Comparison of ENCODE assay signal across 19 cellular contexts in genomic region chr4:68736813-68737212, GRCh38.
"Had no signal": no experiment of that assay in that cellular context is flagged by ENCODE, and none has a peak within 500 bp of the region (broad histone marks: within the 10 kb centered on the region; RNA-seq: fewer than 3 reads in every experiment).

No MANE protein-coding gene starts in this region.

- H3K36me3 Mint-ChIP-seq: naive B cell, type B pancreatic cell had no signal

- H3K36me3 ChIP-seq: heart left ventricle, left ventricle myocardium inferior, neutrophil, sigmoid colon, suprapubic skin, thyroid gland had no signal

- DNase-seq: effector CD4-positive, alpha-beta T cell; endodermal cell; erythroblast; foreskin melanocyte; heart left ventricle; hypothalamus; left ventricle myocardium inferior; mesenchymal stem cell; naive B cell; sigmoid colon; small intestine; stimulated activated CD4-positive, alpha-beta T cell treated with anti-CD3 and anti-CD28 coated beads, Interleukin-12 subunit alpha, Interleukin-12 subunit beta, amount 100 ng/mL, for 4 hours; stimulated activated naive CD4-positive, alpha-beta T cell treated with Interleukin-2 at 50 U/mL for 16 hours; thyroid gland had no signal

- H3K27me3 ChIP-seq: heart left ventricle, neutrophil, sigmoid colon, suprapubic skin, thyroid gland had no signal

- H3K4me1 Mint-ChIP-seq: naive B cell had no signal

- H3K27ac ChIP-seq: coronary artery, heart left ventricle, left ventricle myocardium inferior, neutrophil, sigmoid colon, suprapubic skin, thyroid gland had no signal

- H3K9me3 ChIP-seq: neutrophil, sigmoid colon, suprapubic skin, thyroid gland had no signal

- H3K27ac Mint-ChIP-seq: type B pancreatic cell had no signal

- H3K4me3 Mint-ChIP-seq: endodermal cell, naive B cell, type B pancreatic cell had no signal

- H3K4me1 ChIP-seq: heart left ventricle, left ventricle myocardium inferior, sigmoid colon, suprapubic skin, thyroid gland had no signal

- H3K4me3 ChIP-seq: coronary artery, heart left ventricle, left ventricle myocardium inferior, lung, sigmoid colon, suprapubic skin, thyroid gland had no signal

- H3K27me3 Mint-ChIP-seq: naive B cell, type B pancreatic cell had no signal
